Comparison of ENCODE assay signal across 7 cellular contexts in genomic region chr3:187041362-187042061, GRCh38.
A peak's percentile ranks its signal among the peaks of the same experiment; 100 is the strongest.
DNase-seq lines count a peak whose midpoint lies in the region; ATAC-seq and TF ChIP-seq lines count a peak whose summit lies in the region.

No MANE protein-coding gene starts in this region.

- peaks cover 79% of the 10 kb centered on the region for H3K4me1 Mint-ChIP-seq in activated CD4-positive, alpha-beta T cell treated with anti-CD3 and anti-CD28 coated beads, Interleukin-2, amount 10 ng/mL, durations not matched to agents 7 days and 5 days

- no peak overlapping the region for H3K27ac ChIP-seq in caudate nucleus (ENCODE audit: low read depth, low read length)
- H3K27ac ChIP-seq in foreskin keratinocyte = no peak overlapping the region

- no peak for TF ChIP-seq CTCF in foreskin keratinocyte (conservative IDR thresholded peaks at IDR 0.05)

- H3K36me3 Mint-ChIP-seq in activated CD4-positive, alpha-beta T cell treated with anti-CD3 and anti-CD28 coated beads, Interleukin-2, amount 10 ng/mL, durations not matched to agents 7 days and 5 days (ENCODE audit: low read depth) = peaks cover 80% of the 10 kb centered on the region

- no peaks in the 10 kb centered on the region for H3K4me1 ChIP-seq in foreskin keratinocyte

- H3K27ac Mint-ChIP-seq in activated CD4-positive, alpha-beta T cell treated with anti-CD3 and anti-CD28 coated beads, Interleukin-2, amount 10 ng/mL, durations not matched to agents 7 days and 5 days = peak overlapping the region; percentile 90

- peak overlapping the region; percentile 40 for H3K4me3 Mint-ChIP-seq in activated CD4-positive, alpha-beta T cell treated with anti-CD3 and anti-CD28 coated beads, Interleukin-2, amount 10 ng/mL, durations not matched to agents 7 days and 5 days

- intact Hi-C loops in left colon (cut with DNase I, micrococcal nuclease) = no loop called here

- POLR2A ChIA-PET in activated CD4-positive, alpha-beta T cell treated with anti-CD3 and anti-CD28 coated beads, Interleukin-2, amount 10 ng/mL, durations not matched to agents 7 days and 5 days (lab: Charles Lee) = interaction anchor here (1.0 kb wide), 1 partner anchor 14 kb away, joined by 8 read pairs; no protein-coding TSS in a partner anchor

- CTCF ChIA-PET in activated CD4-positive, alpha-beta T cell treated with anti-CD3 and anti-CD28 coated beads, Interleukin-2, amount 10 ng/mL, durations not matched to agents 7 days and 5 days (lab: Charles Lee) = interaction anchor here (0.5 to 3.8 kb wide), 6 partner anchors 9 to 534 kb away, joined by 3 to 24 read pairs (median 6); no protein-coding TSS in a partner anchor

- no peaks in the 10 kb centered on the region for H3K27me3 ChIP-seq in foreskin keratinocyte

- peaks cover 15% of the 10 kb centered on the region for H3K9me3 Mint-ChIP-seq in activated CD4-positive, alpha-beta T cell treated with anti-CD3 and anti-CD28 coated beads, Interleukin-2, amount 10 ng/mL, durations not matched to agents 7 days and 5 days

- peak; percentile 65 for DNase-seq in activated CD4-positive, alpha-beta T cell treated with anti-CD3 and anti-CD28 coated beads, Interleukin-2, amount 10 ng/mL, durations not matched to agents 7 days and 5 days
- DNase-seq in left colon (no peak), caudate nucleus (lab: John Stamatoyannopoulos, UW) (no peak), SHP77 treated with DMSO at 0.1 percent for 48 hours (lab: John Stamatoyannopoulos, UW) (no peak), foreskin keratinocyte (no peak)

- ATAC-seq in GM19043 (IDR thresholded peaks at IDR 0.05; ENCODE audit: low read depth, unreplicated experiment) = peak; percentile 49
- ATAC-seq in HG03280 (IDR thresholded peaks at IDR 0.05; ENCODE audit: unreplicated experiment) = peak; percentile 36
- peak; percentile 46 for ATAC-seq in left colon
- ATAC-seq in foreskin keratinocyte = no peak

- H3K27me3 Mint-ChIP-seq in activated CD4-positive, alpha-beta T cell treated with anti-CD3 and anti-CD28 coated beads, Interleukin-2, amount 10 ng/mL, durations not matched to agents 7 days and 5 days = no peaks in the 10 kb centered on the region
